In genomic region chr3:72447059-72447946, GRCh38 we compare ENCODE assay signal across 8 cellular contexts. TPM values are rescaled to one million over a fixed set of nuclear protein-coding genes. Genes with fewer than 3 reads are reported as not detected.
DNase-seq lines count a peak whose midpoint lies in the region; ATAC-seq and TF ChIP-seq lines count a peak whose summit lies in the region.

No MANE protein-coding gene starts in this region.

- CTCF ChIA-PET in AG04449 (lab: Yijun Ruan, JAX) = interaction anchor here (0.8 to 1.2 kb wide), 4 partner anchors 40 to 211 kb away, joined by 3 read pairs; no protein-coding TSS in a partner anchor

- H3K4me3 ChIP-seq in AG04449 (ENCODE audit: low read depth, low read length) (peak overlapping the region; percentile 78), kidney epithelial cell (ENCODE audit: low read depth, low read length) (peak overlapping the region; percentile 61)

- TF ChIP-seq CTCF in AG04449 (IDR thresholded peaks at IDR 0.05; ENCODE audit: insufficient read depth, low read length, missing control alignments) = no peak
- no peak for TF ChIP-seq CTCF in kidney epithelial cell (IDR thresholded peaks at IDR 0.05; ENCODE audit: insufficient read depth, low read length, poor library complexity, severe bottlenecking)

- peaks cover 2% of the 10 kb centered on the region for H3K27me3 ChIP-seq in kidney epithelial cell (ENCODE audit: control insufficient read depth, insufficient read depth, low read length)

- no peak for DNase-seq in AG04449 (ENCODE audit: low read depth, low spot score)
- peak; percentile 91 for DNase-seq in NCI-H2227 (lab: John Stamatoyannopoulos, UW; ENCODE audit: unreplicated experiment)
- DNase-seq in activated CD4-positive, CD25-positive, alpha-beta regulatory T cell treated with anti-CD3 and anti-CD28 coated beads, Interleukin-2, amount 50 U/mL, for 72 hours = peak; percentile 97
- peak; percentile 77 for DNase-seq in cerebellar cortex (ENCODE audit: low spot score)
- peak; percentile 41 for DNase-seq in kidney epithelial cell (ENCODE audit: low read depth)
- DNase-seq in stimulated activated CD4-positive, alpha-beta T cell treated with anti-CD3 and anti-CD28 coated beads, Interleukin-15, amount 100 ng/mL, for 1 hour (ENCODE audit: low read depth in 1 of 2, low spot score in 1 of 2) = peak; percentile 92 to 93

- H3K36me3 ChIP-seq in kidney epithelial cell (ENCODE audit: control insufficient read depth, insufficient read depth, low read length) = no peaks in the 10 kb centered on the region

- ATAC-seq in GM18867 (IDR thresholded peaks at IDR 0.05; ENCODE audit: unreplicated experiment) (peak; percentile 91), HG03066 (IDR thresholded peaks at IDR 0.05; ENCODE audit: low read depth, unreplicated experiment) (peak; percentile 81)

- POLR2A ChIA-PET in AG04449 (lab: Yijun Ruan, JAX) = interaction anchor here (0.7 kb wide), 1 partner anchor 371 kb away, joined by 4 read pairs; no protein-coding TSS in a partner anchor

RNA-seq across cellular contexts. Expression of gene RYBP, which starts 0.9 kb away (rescaled TPM):
- 11.6 and 12.0 TPM in 2 replicates for total RNA-seq in kidney epithelial cell
